ENCODE assay signal across 9 cellular contexts in genomic region chr3:71536376-71536965, GRCh38.
DNase-seq lines count a peak whose midpoint lies in the region; ATAC-seq and TF ChIP-seq lines count a peak whose summit lies in the region.
"Had no signal": no experiment of that assay in that cellular context is flagged by ENCODE, and none has a peak within 500 bp of the region (broad histone marks: within the 10 kb centered on the region; RNA-seq: fewer than 3 reads in every experiment).

No MANE protein-coding gene starts in this region.

- intact Hi-C loops in tibial artery (cut with DNase I; ENCODE audit: low total_unique reads), result no loop called here

- no peaks in the 10 kb centered on the region for H3K36me3 ChIP-seq in adipocyte (ENCODE audit: control insufficient read depth, insufficient read depth, low read length, severe bottlenecking)
- H3K36me3 ChIP-seq in tibial artery, result no peaks in the 10 kb centered on the region

- no peak for ATAC-seq in GM19463 (IDR thresholded peaks at IDR 0.05; ENCODE audit: unreplicated experiment)

- H3K27ac ChIP-seq in tibial artery, result peak overlapping the region; percentile 50 to 60

- DNase-seq in HS-5 (ENCODE audit: low read depth), result peak; percentile 33
- peak; percentile 61 for DNase-seq in adipocyte (ENCODE audit: low read depth)
- peak; percentile 42 to 60 for DNase-seq in foreskin fibroblast
- DNase-seq in tibial artery, result no peak
- DNase-seq in activated CD4-positive, alpha-beta T cell treated with anti-CD3 and anti-CD28 coated beads for 1 hour, result no peak
- DNase-seq in midbrain (lab: John Stamatoyannopoulos, UW), result no peak
- DNase-seq in LoVo (ENCODE audit: low spot score), result no peak
- DNase-seq: activated T-cell treated with anti-CD3 and anti-CD28 coated beads, Interleukin-2, amount 50 U/mL, for 4 hours had no signal

- H3K9me3 ChIP-seq in adipocyte (ENCODE audit: control insufficient read depth, low read length) (no peaks in the 10 kb centered on the region), tibial artery (no peaks in the 10 kb centered on the region)

- no peaks in the 10 kb centered on the region for H3K27me3 ChIP-seq in adipocyte (replicated peaks; ENCODE audit: control insufficient read depth, insufficient read depth, low read length)
- no peaks in the 10 kb centered on the region for H3K27me3 ChIP-seq in tibial artery

- H3K4me1 ChIP-seq in adipocyte (ENCODE audit: control insufficient read depth, insufficient read depth, low read length) (peaks cover 30% of the 10 kb centered on the region), tibial artery (peaks cover 0 to 51% (median 26%) of the 10 kb centered on the region in 4 donors)

- TF ChIP-seq CTCF in foreskin fibroblast (IDR thresholded peaks at IDR 0.05; ENCODE audit: low read depth, low read length), result no peak
- TF ChIP-seq CTCF in tibial artery (IDR thresholded peaks at IDR 0.05), result no peak

- peak overlapping the region; percentile 58 for H3K4me3 ChIP-seq in adipocyte (ENCODE audit: low read length)
- H3K4me3 ChIP-seq in foreskin fibroblast (ENCODE audit: low read depth in 1 of 2, low read length in 2 of 2), result peak overlapping the region in 1 of 2 donors; percentile 4
- H3K4me3 ChIP-seq in tibial artery, result no peak overlapping the region

- peak overlapping the region; percentile 39 for H3K9ac ChIP-seq in adipocyte (ENCODE audit: low read length)

Comparison
In these comparisons a context has a peak if more than half of its experiments do, and no peak if none do; other contexts are left out.
1. DNase-seq: peak in HS-5 (single experiment), adipocyte (single experiment) and foreskin fibroblast (2 of 2); none in tibial artery (0 of 2), activated CD4-positive, alpha-beta T cell treated with anti-CD3 and anti-CD28 coated beads for 1 hour (single experiment), midbrain (single experiment) and LoVo (single experiment).